In the genomic region with DNA sequence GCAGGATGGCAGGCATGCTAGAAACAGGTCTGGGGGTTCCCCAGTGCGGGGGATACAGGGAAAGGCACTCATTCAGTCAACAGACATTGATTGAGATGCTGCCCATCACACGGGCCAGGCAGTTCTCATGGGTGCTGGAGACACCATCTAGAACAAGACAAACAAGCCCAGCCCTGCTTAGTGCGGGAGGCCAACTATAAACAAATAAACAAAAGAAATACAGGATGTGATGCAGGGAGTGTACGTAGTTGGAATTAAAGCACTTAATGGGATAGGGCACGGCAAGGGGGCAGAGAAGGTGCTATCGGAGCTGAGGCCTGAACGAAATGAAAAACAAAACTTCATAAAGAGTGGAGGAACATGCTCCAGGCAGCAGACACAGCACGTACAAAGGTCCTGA, we compare ENCODE assay signal across 16 cellular contexts.
DNase-seq lines count a peak whose midpoint lies in the region; ATAC-seq, FAIRE-seq and TF ChIP-seq lines count a peak whose summit lies in the region.
"Had no signal": no experiment of that assay in that cellular context is flagged by ENCODE, and none has a peak within 500 bp of the region (broad histone marks: within the 10 kb centered on the region; RNA-seq: fewer than 3 reads in every experiment).

No MANE protein-coding gene starts in this region.

- FAIRE-seq in RCC 7860 (lab: Jason Lieb, UNC): no peak

- H4K91ac ChIP-seq in IMR-90 (ENCODE audit: insufficient read depth, low read depth, low read length): no peak overlapping the region

- no peak overlapping the region for H3K18ac ChIP-seq in IMR-90 (ENCODE audit: low read depth, low read length)

- H3K4me2 ChIP-seq in BLaER1: peak overlapping the region; percentile 16
- no peak overlapping the region for H3K4me2 ChIP-seq in IMR-90 (ENCODE audit: low read depth, low read length)

- peak overlapping the region; percentile 28; the same call in 1 of the 2 replicates for H3K27ac ChIP-seq in BLaER1
- no peak overlapping the region for H3K27ac ChIP-seq in IMR-90 (ENCODE audit: insufficient read depth, low read length)
- peak overlapping the region; percentile 98 for H3K27ac ChIP-seq in angular gyrus (ENCODE audit: low read depth, low read length)
- H3K27ac ChIP-seq: testis had no signal

- H3K9ac ChIP-seq in BLaER1 (no peak overlapping the region), IMR-90 (ENCODE audit: low read depth, low read length) (no peak overlapping the region)
- H3K9ac ChIP-seq: parathyroid adenoma had no signal

- no peak overlapping the region for H2BK5ac ChIP-seq in IMR-90 (ENCODE audit: low read depth, low read length, poor library complexity, severe bottlenecking)

- H3K27ac Mint-ChIP-seq in naive thymus-derived CD8-positive, alpha-beta T cell: peak overlapping the region; percentile 14 to 96 (median 64)

- peaks cover 0 to 11% (median 0%) of the 10 kb centered on the region in 9 donors for H3K9me3 Mint-ChIP-seq in naive thymus-derived CD8-positive, alpha-beta T cell

- H3K36me3 ChIP-seq in BLaER1 (no peaks in the 10 kb centered on the region), IMR-90 (ENCODE audit: control insufficient read depth, insufficient read depth, low read length) (no peaks in the 10 kb centered on the region)

- no peaks in the 10 kb centered on the region for H3K9me1 ChIP-seq in IMR-90 (ENCODE audit: insufficient read depth, low read length)

- 100% methylated on average over 3 of the region's 8 CpGs; no CpG with 5 or more reads in 1 of the 2 experiments for WGBS in IMR-90 (ENCODE audit: extremely low coverage in 2 of 2, insufficient read length in 1 of 2), 2 experiments

- no peak overlapping the region for H4K5ac ChIP-seq in IMR-90 (ENCODE audit: low read depth, low read length)

- H3K4me1 Mint-ChIP-seq in naive thymus-derived CD8-positive, alpha-beta T cell: peaks cover 9 to 33% (median 17%) of the 10 kb centered on the region in 4 donors

- H3K27me3 ChIP-seq in BLaER1: no peaks in the 10 kb centered on the region
- H3K27me3 ChIP-seq in IMR-90 (ENCODE audit: control insufficient read depth, insufficient read depth, low read length): 0 out of 2 replicates have a peak, but pooled peaks cover 2% of the 10 kb centered on the region
- H3K27me3 ChIP-seq: testis had no signal

- no peak for TF ChIP-seq POLR2A in IMR-90 (IDR thresholded peaks at IDR 0.05; ENCODE audit: low read depth, low read length)

- no peak overlapping the region for H2AK5ac ChIP-seq in IMR-90 (ENCODE audit: low read depth, low read length)

- no peak overlapping the region for H2BK20ac ChIP-seq in IMR-90 (ENCODE audit: low read depth, low read length)

- H3K36me3 Mint-ChIP-seq in naive thymus-derived CD8-positive, alpha-beta T cell: peaks cover 13 to 89% (median 38%) of the 10 kb centered on the region in 3 donors

- no peak for DNase-seq in IMR-90
- no peak for DNase-seq in naive thymus-derived CD8-positive, alpha-beta T cell
- DNase-seq in RCC 7860 (ENCODE audit: low spot score): no peak
- no peak for DNase-seq in NCI-H128 (lab: John Stamatoyannopoulos, UW; ENCODE audit: unreplicated experiment)
- no peak for DNase-seq in NCI-H82 (lab: John Stamatoyannopoulos, UW)
- DNase-seq in Right ventricle myocardium superior: no peak
- DNase-seq: activated T-cell treated with anti-CD3 and anti-CD28 coated beads for 4 hours; foreskin melanocyte; left lung; stimulated activated CD4-positive, alpha-beta T cell treated with anti-CD3 and anti-CD28 coated beads, Interleukin-2, amount 100 ng/mL, for 24 hours; testis had no signal

- no peak overlapping the region for H3K4ac ChIP-seq in IMR-90 (ENCODE audit: low read depth, low read length)

- H3K23ac ChIP-seq in IMR-90 (ENCODE audit: low read depth, low read length): no peak overlapping the region

- no peak overlapping the region for H3K14ac ChIP-seq in IMR-90 (replicated peaks; ENCODE audit: low read depth, low read length)

- POLR2A ChIA-PET in IMR-90 (lab: Charles Lee; ENCODE audit: unreplicated experiment): no interaction called here
- POLR2A ChIA-PET in naive thymus-derived CD8-positive, alpha-beta T cell (lab: Charles Lee): interaction anchor here (1.0 to 2.3 kb wide), 2 partner anchors 61 to 247 kb away, joined by 3 to 8 read pairs; no protein-coding TSS in a partner anchor

- no peak overlapping the region for H4K8ac ChIP-seq in IMR-90 (ENCODE audit: low read depth in 2 of 2, low read length in 2 of 2)

- no peak for TF ChIP-seq CTCF in IMR-90 (conservative IDR thresholded peaks at IDR 0.05; ENCODE audit: low read depth, low read length)

- no peaks in the 10 kb centered on the region for H3K27me3 Mint-ChIP-seq in naive thymus-derived CD8-positive, alpha-beta T cell

- H3K56ac ChIP-seq in IMR-90 (ENCODE audit: extremely low read depth, insufficient read depth, low read length): no peak overlapping the region

- no peak overlapping the region for H2BK15ac ChIP-seq in IMR-90 (ENCODE audit: low read depth, low read length)

- dilution Hi-C loops in IMR-90 (cut with HindIII; ENCODE audit: low sequenced_read_pairs, unreplicated experiment): no loop called here

- no peaks in the 10 kb centered on the region for H3K79me1 ChIP-seq in IMR-90 (ENCODE audit: low read depth in 1 of 2, low read length in 2 of 2)

- H4K20me1 ChIP-seq in BLaER1: no peaks in the 10 kb centered on the region
- H4K20me1 ChIP-seq in IMR-90 (ENCODE audit: insufficient read depth, low read length): no peaks in the 10 kb centered on the region

- in situ Hi-C loops in IMR-90 (cut with MboI; ENCODE audit: low sequenced_read_pairs): loop anchor here (5.0 kb wide), 1 partner anchor 249 kb away; no protein-coding TSS in a partner anchor

- H3K4me3 ChIP-seq in BLaER1: no peak overlapping the region
- H3K4me3 ChIP-seq in IMR-90 (ENCODE audit: insufficient read depth, low read depth, low read length): no peak overlapping the region
- H3K4me3 ChIP-seq: left lung, mucosa of descending colon, testis had no signal

- H2AFZ ChIP-seq in IMR-90 (replicated peaks; ENCODE audit: low read length, poor library complexity): no peak overlapping the region
- H2AFZ ChIP-seq: parathyroid adenoma had no signal

- intact Hi-C loops in IMR-90 (cut with micrococcal nuclease) (loop anchor here (10.0 kb wide), 1 partner anchor 166 kb away; the partner anchor contains the start of gene PREX1), Right ventricle myocardium superior (cut with DNase I) (no loop called here)

- CTCF ChIA-PET in IMR-90 (lab: Yijun Ruan, JAX): interaction anchor here (1.3 to 1.4 kb wide), 2 partner anchors 10 to 246 kb away, joined by 3 to 4 read pairs; no protein-coding TSS in a partner anchor

- no peak for ATAC-seq in IMR-90 (ENCODE audit: low read depth)
- ATAC-seq in naive thymus-derived CD8-positive, alpha-beta T cell: peak in 1 of 2 donors; percentile 10
- no peak for ATAC-seq in Right ventricle myocardium superior (ENCODE audit: poor library complexity)

- peaks cover 11% of the 10 kb centered on the region for H3K9me3 ChIP-seq in BLaER1
- H3K9me3 ChIP-seq in IMR-90 (ENCODE audit: control insufficient read depth, insufficient read depth, low read length): no peaks in the 10 kb centered on the region
- H3K9me3 ChIP-seq: mucosa of descending colon, testis had no signal

- BruUV-seq in IMR-90 (replicated peaks; lab: Mats Ljungman, UMichigan): no TSS peak

- no peak overlapping the region for H3K4me3 Mint-ChIP-seq in naive thymus-derived CD8-positive, alpha-beta T cell
- H3K4me3 Mint-ChIP-seq: T-helper 1 cell treated with Interleukin-12 subunit alpha and Interleukin-12 subunit beta and Interleukin-4 antibody, amounts not matched to agents 30 μg/mL and 1 μg/mL, for 36 hours had no signal

- peak overlapping the region; percentile 57 for H2AK9ac ChIP-seq in IMR-90 (replicated peaks; ENCODE audit: low read depth, low read length, poor library complexity)

- peaks cover 60% of the 10 kb centered on the region for H3K4me1 ChIP-seq in BLaER1
- H3K4me1 ChIP-seq in IMR-90 (ENCODE audit: control insufficient read depth, insufficient read depth, low read length): peaks cover 2% of the 10 kb centered on the region; the same call in 1 of the 2 replicates
- H3K4me1 ChIP-seq: parathyroid adenoma, testis had no signal

- no peak for TF ChIP-seq RAD21 in IMR-90 (IDR thresholded peaks at IDR 0.05; ENCODE audit: low read length)

- no peak overlapping the region for H2BK120ac ChIP-seq in IMR-90 (ENCODE audit: low read depth, low read length)

TF ChIP-seq in IMR-90, 13 proteins besides CTCF, POLR2A, EP300 and RAD21:
- TF ChIP-seq ELK1 (IDR thresholded peaks at IDR 0.05; ENCODE audit: borderline replicate concordance, low read depth, low read length) (no peak), RCOR1 (IDR thresholded peaks at IDR 0.05; ENCODE audit: insufficient replicate concordance, low read length) (no peak), CEBPB (IDR thresholded peaks at IDR 0.05; ENCODE audit: low read depth, low read length) (no peak), MAFK (IDR thresholded peaks at IDR 0.05; ENCODE audit: low read depth, low read length) (no peak), FOS (IDR thresholded peaks at IDR 0.05; ENCODE audit: low read depth, low read length) (no peak), NFE2L2 (IDR thresholded peaks at IDR 0.05; ENCODE audit: low read depth, low read length) (no peak), USF2 (IDR thresholded peaks at IDR 0.05; ENCODE audit: low read depth, low read length) (no peak)
